Comparison of ENCODE assay signal across 1 cellular context in the genomic region with DNA sequence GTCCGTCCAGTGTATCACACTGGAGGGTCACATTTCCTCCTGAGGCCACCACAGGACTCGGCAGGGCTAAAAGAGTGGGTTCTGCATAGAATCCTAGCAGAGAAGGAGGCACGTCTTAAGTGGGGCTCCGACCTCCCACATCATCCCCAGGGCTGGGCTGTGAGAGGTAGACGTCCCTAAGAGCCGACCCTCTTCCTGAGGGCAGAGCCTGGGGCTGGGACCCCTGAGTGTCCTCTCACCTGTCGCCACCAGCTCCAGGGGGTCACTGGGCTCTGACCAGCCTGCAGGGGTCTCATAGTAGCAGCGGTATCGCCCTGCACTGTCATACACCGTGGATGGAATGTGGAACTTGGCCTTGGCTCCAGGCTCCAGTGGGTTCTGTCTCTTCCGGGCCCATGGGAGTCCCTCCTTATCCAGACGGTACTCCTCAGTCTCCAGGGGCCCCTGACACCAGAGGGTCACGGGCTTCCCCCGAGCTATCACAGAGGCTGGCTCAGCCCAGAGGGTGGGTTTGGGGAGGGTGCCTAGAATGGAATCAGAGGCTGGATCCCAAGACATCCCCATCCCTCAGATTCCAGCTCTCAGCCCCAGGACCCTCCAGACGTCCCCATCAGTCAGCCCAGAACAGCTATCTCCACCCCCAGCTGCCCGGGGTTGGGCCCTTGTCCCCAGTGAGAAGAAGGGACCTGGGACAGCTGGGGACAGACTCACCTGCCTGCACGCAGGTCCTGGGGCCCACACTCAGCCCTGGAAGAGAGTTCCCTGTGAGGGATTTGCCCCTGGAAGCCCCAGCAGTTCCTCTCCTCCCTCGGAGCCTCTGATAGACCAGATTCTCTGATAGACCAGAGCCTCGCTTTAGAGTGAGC.
TF ChIP-seq lines count a peak whose summit lies in the region.

No MANE protein-coding gene starts in this region.

TF ChIP-seq in HepG2, 621 proteins besides CTCF, POLR2A, EP300 and RAD21:
- TF ChIP-seq ELK4 (CRISPR knock-in tag; IDR thresholded peaks at IDR 0.05; ENCODE audit: borderline replicate concordance): no peak
- TF ChIP-seq ZBTB39 (CRISPR knock-in tag; IDR thresholded peaks at IDR 0.05): no peak
- no peak for TF ChIP-seq USF2 (IDR thresholded peaks at IDR 0.05; ENCODE audit: low read depth, low read length)
- TF ChIP-seq USF2 (CRISPR knock-in tag; IDR thresholded peaks at IDR 0.05; ENCODE audit: borderline replicate concordance): no peak
- no peak for TF ChIP-seq GMEB1 (CRISPR knock-in tag; IDR thresholded peaks at IDR 0.05; ENCODE audit: borderline replicate concordance)
- TF ChIP-seq SMARCE1 (IDR thresholded peaks at IDR 0.05; ENCODE audit: borderline replicate concordance): no peak
- TF ChIP-seq FOXA1 (IDR thresholded peaks at IDR 0.05): no peak
- no peak for TF ChIP-seq FOXA1 (CRISPR knock-in tag; IDR thresholded peaks at IDR 0.05)
- TF ChIP-seq RFXANK (CRISPR knock-in tag; IDR thresholded peaks at IDR 0.05): no peak
- no peak for TF ChIP-seq GLI4 (CRISPR knock-in tag; IDR thresholded peaks at IDR 0.05; ENCODE audit: borderline replicate concordance)
- TF ChIP-seq ZNF644 (CRISPR knock-in tag; IDR thresholded peaks at IDR 0.05; ENCODE audit: low read depth): no peak
